In the genomic region with DNA sequence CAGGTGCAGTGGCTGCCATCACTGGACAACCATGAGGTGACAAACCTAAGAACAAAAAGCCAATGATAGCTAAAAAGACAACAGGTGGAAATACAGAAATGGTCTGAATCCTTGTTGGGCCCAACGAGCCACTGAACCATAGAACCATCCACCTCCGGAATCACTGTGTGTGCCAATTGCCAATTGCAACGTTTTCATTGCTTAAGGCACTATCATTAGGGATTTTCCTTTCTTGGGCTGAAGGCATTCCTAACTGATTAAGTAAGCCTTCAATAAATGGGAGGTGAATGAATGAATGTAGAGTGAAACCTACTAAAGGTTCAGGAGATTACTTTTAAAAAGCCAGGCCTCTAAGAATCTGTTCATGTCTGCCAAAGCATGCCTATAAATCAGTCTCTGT, we compare ENCODE assay signal across 14 cellular contexts. TPM values are rescaled to one million over a fixed set of nuclear protein-coding genes. Genes with fewer than 3 reads are reported as not detected.
A peak's percentile ranks its signal among the peaks of the same experiment; 100 is the strongest.
DNase-seq lines count a peak whose midpoint lies in the region; ATAC-seq and TF ChIP-seq lines count a peak whose summit lies in the region.
"Had no signal": no experiment of that assay in that cellular context is flagged by ENCODE, and none has a peak within 500 bp of the region (broad histone marks: within the 10 kb centered on the region; RNA-seq: fewer than 3 reads in every experiment).

No MANE protein-coding gene starts in this region.

- ATAC-seq in IMR-90 (ENCODE audit: low read depth), result no peak
- no peak for ATAC-seq in lung (ENCODE audit: insufficient read depth, low FRiP score)
- ATAC-seq in GM21515 (IDR thresholded peaks at IDR 0.05; ENCODE audit: unreplicated experiment), result no peak

- in situ Hi-C loops in ACHN (cut with HindIII; ENCODE audit: low pct_ligation_motif_present, low pct_unique_long_range_greater_than_20kb, low sequenced_read_pairs), result no loop called here
- in situ Hi-C loops in IMR-90 (cut with MboI; ENCODE audit: low sequenced_read_pairs), result no loop called here

- no TSS peak for BruUV-seq in IMR-90 (replicated peaks; lab: Mats Ljungman, UMichigan)

- H3K56ac ChIP-seq in IMR-90 (ENCODE audit: extremely low read depth, insufficient read depth, low read length), result no peak overlapping the region

- CTCF ChIA-PET in IMR-90 (lab: Yijun Ruan, JAX), result no interaction called here

- H3K18ac ChIP-seq in IMR-90 (ENCODE audit: low read depth, low read length), result no peak overlapping the region

- DNase-seq in ACHN (peak; percentile 96), IMR-90 (peak; percentile 82), cardiac fibroblast (ENCODE audit: low read depth in 2 of 2) (peak; percentile 50 to 79), lung (ENCODE audit: low spot score) (no peak), SKM-1 treated with dmso at 0.1 percent for 144 hours (lab: John Stamatoyannopoulos, UW; ENCODE audit: unreplicated experiment) (no peak), HuH-7.5 (ENCODE audit: low spot score) (no peak)
- no peak for DNase-seq in effector CD8-positive, alpha-beta T cell (lab: John Stamatoyannopoulos, UW)
- DNase-seq: activated CD4-positive, alpha-beta memory T cell treated with anti-CD3 and anti-CD28 coated beads for 36 hours; AML-193; erythroblast; NCI-H446 treated with DMSO at 0.1 percent for 48 hours had no signal

- H2AK5ac ChIP-seq in IMR-90 (ENCODE audit: low read depth, low read length), result no peak overlapping the region

- no peak overlapping the region for H2BK5ac ChIP-seq in IMR-90 (ENCODE audit: low read depth, low read length, poor library complexity, severe bottlenecking)

- H4K20me1 ChIP-seq in IMR-90 (ENCODE audit: insufficient read depth, low read length), result peaks cover 27% of the 10 kb centered on the region

- H2BK15ac ChIP-seq in IMR-90 (ENCODE audit: low read depth, low read length), result no peak overlapping the region

- H3K27me3 ChIP-seq in IMR-90 (ENCODE audit: control insufficient read depth, insufficient read depth, low read length), result no peaks in the 10 kb centered on the region
- no peaks in the 10 kb centered on the region for H3K27me3 ChIP-seq in lung (ENCODE audit: control insufficient read depth, insufficient read depth)
- H3K27me3 ChIP-seq: right atrium auricular region had no signal

- no peak overlapping the region for H2AK9ac ChIP-seq in IMR-90 (replicated peaks; ENCODE audit: low read depth, low read length, poor library complexity)

- intact Hi-C loops in IMR-90 (cut with micrococcal nuclease), result loop anchor here (5.0 kb wide), 1 partner anchor 73 kb away; no protein-coding TSS in a partner anchor

- POLR2A ChIA-PET in IMR-90 (lab: Charles Lee; ENCODE audit: unreplicated experiment), result interaction anchor here (0.6 kb wide), 1 partner anchor 337 kb away, joined by 3 read pairs; no protein-coding TSS in a partner anchor

- no peak overlapping the region for H3K23ac ChIP-seq in IMR-90 (ENCODE audit: low read depth, low read length)

- TF ChIP-seq RAD21 in IMR-90 (IDR thresholded peaks at IDR 0.05; ENCODE audit: low read length), result no peak

- peaks cover 8% of the 10 kb centered on the region for H3K4me1 ChIP-seq in IMR-90 (ENCODE audit: control insufficient read depth, insufficient read depth, low read length)
- peaks cover 10 to 37% of the 10 kb centered on the region in 2 donors for H3K4me1 ChIP-seq in lung (ENCODE audit: control insufficient read depth in 2 of 2, insufficient read depth in 2 of 2, low read length in 2 of 2)

- no peak overlapping the region for H2BK20ac ChIP-seq in IMR-90 (ENCODE audit: low read depth, low read length)

- H3K9me3 ChIP-seq in IMR-90 (ENCODE audit: control insufficient read depth, insufficient read depth, low read length) (no peaks in the 10 kb centered on the region), lung (ENCODE audit: control insufficient read depth in 2 of 2, insufficient read depth in 1 of 2, low read length in 1 of 2) (no peaks in the 10 kb centered on the region)
- H3K9me3 ChIP-seq: right atrium auricular region had no signal

- H4K91ac ChIP-seq in IMR-90 (ENCODE audit: insufficient read depth, low read depth, low read length), result no peak overlapping the region

- no peak overlapping the region for H4K8ac ChIP-seq in IMR-90 (ENCODE audit: low read depth in 2 of 2, low read length in 2 of 2)

- no peak overlapping the region for H3K4ac ChIP-seq in IMR-90 (ENCODE audit: low read depth, low read length)

- H2AFZ ChIP-seq in IMR-90 (replicated peaks; ENCODE audit: low read length, poor library complexity), result no peak overlapping the region

- no peak for TF ChIP-seq POLR2A in IMR-90 (IDR thresholded peaks at IDR 0.05; ENCODE audit: low read depth, low read length)

- H3K4me3 ChIP-seq in IMR-90 (ENCODE audit: insufficient read depth, low read depth, low read length) (no peak overlapping the region), cardiac fibroblast (replicated peaks in 1 of 2; ENCODE audit: low read depth in 2 of 2, low read length in 2 of 2) (no peak overlapping the region), lung (no peak overlapping the region)
- H3K4me3 ChIP-seq: right atrium auricular region had no signal

- H3K36me3 ChIP-seq in IMR-90 (ENCODE audit: control insufficient read depth, insufficient read depth, low read length) (no peaks in the 10 kb centered on the region), lung (ENCODE audit: control insufficient read depth in 2 of 2, insufficient read depth in 2 of 2, low read length in 2 of 2) (no peaks in the 10 kb centered on the region)
- H3K36me3 ChIP-seq: right atrium auricular region had no signal

- H3K27ac ChIP-seq in IMR-90 (ENCODE audit: insufficient read depth, low read length) (no peak overlapping the region), lung (ENCODE audit: low read depth in 1 of 2, low read length in 1 of 2) (peak overlapping the region; percentile 29 to 62)

- H3K14ac ChIP-seq in IMR-90 (replicated peaks; ENCODE audit: low read depth, low read length), result no peak overlapping the region

- dilution Hi-C loops in IMR-90 (cut with HindIII; ENCODE audit: low sequenced_read_pairs, unreplicated experiment), result no loop called here

- 0 out of 2 replicates have a peak overlapping the region, but pooled peaks have one; percentile 2 for H3K4me2 ChIP-seq in IMR-90 (ENCODE audit: low read depth, low read length)

- peaks cover 7% of the 10 kb centered on the region for H3K9me1 ChIP-seq in IMR-90 (ENCODE audit: insufficient read depth, low read length)

- peaks cover 31 to 50% of the 10 kb centered on the region in 2 experiments for H3K79me1 ChIP-seq in IMR-90 (ENCODE audit: low read depth in 1 of 2, low read length in 2 of 2)

- H2BK120ac ChIP-seq in IMR-90 (ENCODE audit: low read depth, low read length), result no peak overlapping the region

- H4K5ac ChIP-seq in IMR-90 (ENCODE audit: low read depth, low read length), result no peak overlapping the region

- H3K9ac ChIP-seq in IMR-90 (ENCODE audit: low read depth, low read length), result no peak overlapping the region

- TF ChIP-seq CTCF in IMR-90 (conservative IDR thresholded peaks at IDR 0.05; ENCODE audit: low read depth, low read length) (no peak), cardiac fibroblast (IDR thresholded peaks at IDR 0.05; ENCODE audit: low read depth, low read length) (no peak), lung (IDR thresholded peaks at IDR 0.05; ENCODE audit: control extremely low read depth, extremely low read depth) (no peak)

- WGBS in IMR-90 (ENCODE audit: extremely low coverage in 2 of 2, insufficient read length in 1 of 2), 2 experiments, result no CpG with 5 or more reads among the region's 3 CpGs
- WGBS in lung, 2 donors, result 45 to 60% methylated on average over 3 of the region's 3 CpGs

TF ChIP-seq in IMR-90, 13 proteins besides CTCF, POLR2A, EP300 and RAD21:
- TF ChIP-seq CHD1 (IDR thresholded peaks at IDR 0.05; ENCODE audit: low read depth, low read length) (no peak), CEBPB (IDR thresholded peaks at IDR 0.05; ENCODE audit: low read depth, low read length) (peak; percentile 82), MXI1 (IDR thresholded peaks at IDR 0.05; ENCODE audit: borderline replicate concordance, low read depth, low read length) (no peak), FOS (IDR thresholded peaks at IDR 0.05; ENCODE audit: low read depth, low read length) (0 out of 2 replicates have a peak, but pooled peaks have one; percentile 16), RFX5 (IDR thresholded peaks at IDR 0.05; ENCODE audit: low read depth, low read length) (no peak), RCOR1 (IDR thresholded peaks at IDR 0.05; ENCODE audit: insufficient replicate concordance, low read length) (no peak)

RNA-seq across cellular contexts. Expression of gene USP31, which starts 3.6 kb away (rescaled TPM):
- total RNA-seq in IMR-90 (2012; rRNA removed) (3.4 and 3.9 TPM in 2 replicates), lung (10 to 100 TPM; 14.1 to 26.3 TPM)
- polyA plus RNA-seq in IMR-90 (2012; rRNA removed) (2.9 and 3.1 TPM in 2 replicates), lung (1 to 10 TPM; 3.4 to 6.0 TPM)
- polyA plus RNA-seq in IMR-90 (2012; cell fraction: cytosol; rRNA removed), result 1.7 and 1.8 TPM in 2 replicates
- 7.7 and 8.4 TPM in 2 replicates for polyA plus RNA-seq in IMR-90 (2012; cell fraction: nucleus; rRNA removed; ENCODE audit: low replicate concordance)

RNA-seq across cellular contexts. Expression of gene SCNN1G, which starts 36.9 kb away (rescaled TPM):
- total RNA-seq in IMR-90 (2012; rRNA removed), result not detected in 2 replicates
- not detected in 2 replicates for polyA plus RNA-seq in IMR-90 (2012; rRNA removed)
- polyA plus RNA-seq in IMR-90 (2012; cell fraction: cytosol; rRNA removed), result not detected in 2 replicates
- polyA plus RNA-seq in IMR-90 (2012; cell fraction: nucleus; rRNA removed; ENCODE audit: low replicate concordance), result not detected in 2 replicates
- 10 to 100 TPM in 1 of 2 donors, 1 to 10 TPM in 1; 7.3 to 13.4 TPM for total RNA-seq in lung
- polyA plus RNA-seq in lung, result 10 to 100 TPM in 1 of 2 donors, 1 to 10 TPM in 1; 9.2 to 16.8 TPM
- total RNA-seq: activated CD4-positive, alpha-beta memory T cell treated with anti-CD3 and anti-CD28 coated beads for 36 hours; mesenteric fat pad; right atrium auricular region had no signal

Comparison
In these comparisons a context has a peak if more than half of its experiments do, and no peak if none do; other contexts are left out.
1. DNase-seq: peak in ACHN (single experiment), IMR-90 (single experiment) and cardiac fibroblast (2 of 2); none in lung (single experiment), effector CD8-positive, alpha-beta T cell (single experiment), SKM-1 treated with dmso at 0.1 percent for 144 hours (single experiment) and HuH-7.5 (single experiment).